In the genomic region with DNA sequence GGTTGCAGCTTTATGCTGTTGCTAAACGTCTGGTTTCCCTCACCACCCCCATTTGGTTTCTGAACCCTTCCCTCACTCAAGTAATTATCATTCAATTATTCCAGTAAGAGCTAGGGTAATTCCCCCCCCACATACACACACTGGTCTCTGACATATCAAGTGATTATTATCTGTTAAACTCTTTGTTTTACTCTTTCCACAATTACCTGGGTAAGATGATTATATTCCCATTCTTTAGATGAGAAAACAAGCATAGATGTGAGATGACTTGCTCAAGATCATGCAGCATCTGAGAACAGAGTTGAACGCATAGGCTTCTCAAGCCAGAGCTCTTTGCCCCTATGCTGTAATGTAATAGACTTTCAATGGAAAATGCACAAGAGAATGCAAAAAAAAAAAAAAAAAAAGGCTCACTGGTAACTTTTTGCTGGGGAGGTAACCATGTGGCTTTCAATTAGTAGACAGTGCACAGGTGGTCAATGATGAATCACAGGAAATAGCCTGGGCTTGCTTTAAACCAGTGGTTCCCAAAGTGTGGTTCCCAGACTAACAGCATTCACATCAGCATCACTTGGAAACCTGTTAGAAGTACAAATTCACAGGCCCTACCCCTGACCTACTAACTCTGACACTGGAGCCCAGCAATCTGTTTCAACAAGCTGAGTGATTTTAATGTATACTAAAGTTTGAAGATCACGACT, we compare ENCODE assay signal across 9 cellular contexts.
A peak's percentile ranks its signal among the peaks of the same experiment; 100 is the strongest.
DNase-seq lines count a peak whose midpoint lies in the region; ATAC-seq and TF ChIP-seq lines count a peak whose summit lies in the region.
"Had no signal": no experiment of that assay in that cellular context is flagged by ENCODE, and none has a peak within 500 bp of the region (broad histone marks: within the 10 kb centered on the region; RNA-seq: fewer than 3 reads in every experiment).

No MANE protein-coding gene starts in this region.

- CTCF ChIA-PET in activated CD8-positive, alpha-beta memory T cell treated with anti-CD3 and anti-CD28 coated beads, Interleukin-2, amount 10 ng/mL, durations not matched to agents 7 days and 5 days (lab: Charles Lee) = interaction anchor here (1.5 kb wide), 1 partner anchor 16 kb away, joined by 14 read pairs; no protein-coding TSS in a partner anchor

- no peak for DNase-seq in activated CD8-positive, alpha-beta memory T cell treated with anti-CD3 and anti-CD28 coated beads, Interleukin-2, amount 10 ng/mL, durations not matched to agents 7 days and 5 days
- no peak for DNase-seq in activated CD8-positive, alpha-beta memory T cell treated with anti-CD3 and anti-CD28 coated beads for 24 hours
- no peak for DNase-seq in omental fat pad (ENCODE audit: low spot score)
- no peak for DNase-seq in anterior cingulate cortex (lab: John Stamatoyannopoulos, UW)
- no peak for DNase-seq in cerebellar nuclear complex (lab: John Stamatoyannopoulos, UW)
- no peak for DNase-seq in mesenteric fat pad (ENCODE audit: low spot score)
- DNase-seq: nucleus accumbens had no signal

- no peak for TF ChIP-seq CTCF in omental fat pad (IDR thresholded peaks at IDR 0.05)

- no peaks in the 10 kb centered on the region for H3K27me3 Mint-ChIP-seq in activated CD8-positive, alpha-beta memory T cell treated with anti-CD3 and anti-CD28 coated beads, Interleukin-2, amount 10 ng/mL, durations not matched to agents 7 days and 5 days
- H3K27me3 Mint-ChIP-seq in activated naive CD8-positive, alpha-beta T cell = no peaks in the 10 kb centered on the region

- H3K9me3 Mint-ChIP-seq in activated CD8-positive, alpha-beta memory T cell treated with anti-CD3 and anti-CD28 coated beads, Interleukin-2, amount 10 ng/mL, durations not matched to agents 7 days and 5 days (ENCODE audit: low read depth) = no peaks in the 10 kb centered on the region
- H3K9me3 Mint-ChIP-seq in activated naive CD8-positive, alpha-beta T cell (ENCODE audit: low read depth) = no peaks in the 10 kb centered on the region

- H3K4me3 Mint-ChIP-seq in activated CD8-positive, alpha-beta memory T cell treated with anti-CD3 and anti-CD28 coated beads, Interleukin-2, amount 10 ng/mL, durations not matched to agents 7 days and 5 days = no peak overlapping the region
- H3K4me3 Mint-ChIP-seq in activated naive CD8-positive, alpha-beta T cell = no peak overlapping the region

- H3K27ac Mint-ChIP-seq in activated CD8-positive, alpha-beta memory T cell treated with anti-CD3 and anti-CD28 coated beads, Interleukin-2, amount 10 ng/mL, durations not matched to agents 7 days and 5 days = peak overlapping the region; percentile 53
- peak overlapping the region; percentile 41 for H3K27ac Mint-ChIP-seq in activated naive CD8-positive, alpha-beta T cell

- ATAC-seq in activated CD8-positive, alpha-beta memory T cell treated with anti-CD3 and anti-CD28 coated beads, Interleukin-2, amount 10 ng/mL, durations not matched to agents 7 days and 5 days = peak; percentile 48
- ATAC-seq in HG02981 (IDR thresholded peaks at IDR 0.05; ENCODE audit: unreplicated experiment) = peak; percentile 59
- ATAC-seq in omental fat pad (ENCODE audit: low FRiP score) = peak; percentile 48

- peaks cover 53% of the 10 kb centered on the region for H3K4me1 Mint-ChIP-seq in activated CD8-positive, alpha-beta memory T cell treated with anti-CD3 and anti-CD28 coated beads, Interleukin-2, amount 10 ng/mL, durations not matched to agents 7 days and 5 days
- peaks cover 18% of the 10 kb centered on the region for H3K4me1 Mint-ChIP-seq in activated naive CD8-positive, alpha-beta T cell (ENCODE audit: low read depth)

- H3K36me3 Mint-ChIP-seq in activated CD8-positive, alpha-beta memory T cell treated with anti-CD3 and anti-CD28 coated beads, Interleukin-2, amount 10 ng/mL, durations not matched to agents 7 days and 5 days = peaks cover 36% of the 10 kb centered on the region
- H3K36me3 Mint-ChIP-seq in activated naive CD8-positive, alpha-beta T cell = peaks cover 11% of the 10 kb centered on the region
